ENCODE assay signal across 8 cellular contexts in genomic region chr15:72319985-72320671, GRCh38. TPM values are rescaled to one million over a fixed set of nuclear protein-coding genes. Genes with fewer than 3 reads are reported as not detected.
A peak's percentile ranks its signal among the peaks of the same experiment; 100 is the strongest.
DNase-seq lines count a peak whose midpoint lies in the region; ATAC-seq and TF ChIP-seq lines count a peak whose summit lies in the region.

TSS of gene CELF6 (minus strand) at chr15:72320157. CDS start at chr15:72319874, 283 bp downstream.

- intact Hi-C loops in left ventricle myocardium superior (cut with micrococcal nuclease) (no loop called here), psoas muscle (cut with DNase I) (no loop called here), upper lobe of right lung (cut with DNase I) (no loop called here)

- ATAC-seq in left ventricle myocardium superior = peak; percentile 77
- peak; percentile 60 to 81 (median 71) for ATAC-seq in psoas muscle
- ATAC-seq in upper lobe of right lung = peak; percentile 84

- 1% methylated on average over 35 to 58 of the region's 58 CpGs for WGBS in psoas muscle, 3 donors

- H3K4me3 Mint-ChIP-seq in T-helper 2 cell treated with Interferon-gamma antibody and Interleukin-4, amounts not matched to agents 5 μg/mL and 100 μg/mL, for 36 hours = peak within 1 kb of the TSS; percentile 85

- H3K27ac ChIP-seq in angular gyrus (ENCODE audit: low read depth, low read length) (peak within 1 kb of the TSS; percentile 59), psoas muscle (no peak within 1 kb of the TSS), upper lobe of right lung (no peak within 1 kb of the TSS)

- H3K4me3 ChIP-seq in psoas muscle (peak within 1 kb of the TSS; percentile 70), upper lobe of right lung (peak within 1 kb of the TSS; percentile 51)

- no peaks in the 10 kb centered on the region for H3K4me1 ChIP-seq in psoas muscle
- peaks cover 7% of the 10 kb centered on the region for H3K4me1 ChIP-seq in upper lobe of right lung

- H3K36me3 ChIP-seq in psoas muscle (ENCODE audit: insufficient read depth in 1 of 2, low read depth in 1 of 2) = no peaks in the 10 kb centered on the region
- no peaks in the 10 kb centered on the region for H3K36me3 ChIP-seq in upper lobe of right lung

- DNase-seq in COLO829 (ENCODE audit: low spot score) (peak; percentile 55), H4 (ENCODE audit: low spot score) (peak; percentile 80), NCI-H128 (lab: John Stamatoyannopoulos, UW; ENCODE audit: unreplicated experiment) (peak; percentile 57), left ventricle myocardium superior (peak; percentile 80), psoas muscle (peak; percentile 69 to 80), upper lobe of right lung (peak; percentile 91)
- DNase-seq in T-helper 2 cell treated with Interferon-gamma antibody and Interleukin-4, amounts not matched to agents 5 μg/mL and 100 μg/mL, for 36 hours (ENCODE audit: low spot score) = peak; percentile 71

- peaks cover 11% of the 10 kb centered on the region for H3K9me3 ChIP-seq in psoas muscle
- no peaks in the 10 kb centered on the region for H3K9me3 ChIP-seq in upper lobe of right lung

- H3K9me3 Mint-ChIP-seq in T-helper 2 cell treated with Interferon-gamma antibody and Interleukin-4, amounts not matched to agents 5 μg/mL and 100 μg/mL, for 36 hours = no peaks in the 10 kb centered on the region

- H3K27me3 ChIP-seq in psoas muscle (ENCODE audit: insufficient read depth in 3 of 3, low read length in 2 of 3) = no peaks in the 10 kb centered on the region
- H3K27me3 ChIP-seq in upper lobe of right lung = no peaks in the 10 kb centered on the region

- H3K27me3 Mint-ChIP-seq in T-helper 2 cell treated with Interferon-gamma antibody and Interleukin-4, amounts not matched to agents 5 μg/mL and 100 μg/mL, for 36 hours (ENCODE audit: low read depth) = peaks cover 28% of the 10 kb centered on the region

- peaks cover 2% of the 10 kb centered on the region for H3K36me3 Mint-ChIP-seq in T-helper 2 cell treated with Interferon-gamma antibody and Interleukin-4, amounts not matched to agents 5 μg/mL and 100 μg/mL, for 36 hours (ENCODE audit: low read depth)

- H3K4me1 Mint-ChIP-seq in T-helper 2 cell treated with Interferon-gamma antibody and Interleukin-4, amounts not matched to agents 5 μg/mL and 100 μg/mL, for 36 hours (ENCODE audit: low read depth) = peaks cover 14% of the 10 kb centered on the region

- peak within 1 kb of the TSS; percentile 45 for H3K27ac Mint-ChIP-seq in T-helper 2 cell treated with Interferon-gamma antibody and Interleukin-4, amounts not matched to agents 5 μg/mL and 100 μg/mL, for 36 hours

- TF ChIP-seq CTCF in psoas muscle (IDR thresholded peaks at IDR 0.05) (no peak), upper lobe of right lung (IDR thresholded peaks at IDR 0.05) (no peak)

RNA-seq across cellular contexts. Expression of gene CELF6, which starts in this region (rescaled TPM):
- not detected in 2 replicates for total RNA-seq in H4 (2014; rRNA removed; shearing (Covaris generic))
- total RNA-seq in left ventricle myocardium superior = 1.5 TPM
- total RNA-seq in psoas muscle = under 1 TPM; 0.13 to 0.62 (median 0.16) TPM
- polyA plus RNA-seq in psoas muscle = under 1 TPM; 0.15 to 0.81 (median 0.34) TPM
- 5.4 TPM for total RNA-seq in upper lobe of right lung

Comparison
In these comparisons a context has a peak if more than half of its experiments do, and no peak if none do; other contexts are left out.
1. Peak in DNase-seq in H4; RNA of the gene not detected or under 1 TPM.
2. Peak in DNase-seq, ATAC-seq and H3K4me3 ChIP-seq in psoas muscle; RNA of the gene not detected or under 1 TPM.